17 cellular contexts compared by ENCODE assay signal in genomic region chr12:2372178-2372577, GRCh38.
"Had no signal": no experiment of that assay in that cellular context is flagged by ENCODE, and none has a peak within 500 bp of the region (broad histone marks: within the 10 kb centered on the region; RNA-seq: fewer than 3 reads in every experiment).

No MANE protein-coding gene starts in this region.

- ATAC-seq: activated naive CD8-positive, alpha-beta T cell treated with anti-CD3 and anti-CD28 coated beads, Interleukin-2, amount 50 U/mL, for 24 hours; activated T-helper 17 cell treated with anti-CD3 and anti-CD28 coated beads, Interleukin-2, amount 50 U/mL, for 72 hours; esophagus mucosa; gastroesophageal sphincter; natural killer cell; stimulated activated naive B cell treated with anti-CD40 and anti-IgM and Interleukin-4, amounts not matched to agents 10 μg/mL and 1 μg/mL and 100 μg/mL, for 72 hours had no signal

- DNase-seq: activated B cell treated with CpG ODN at 0.5 μM for 24 hours; activated CD4-positive, alpha-beta memory T cell treated with anti-CD3 and anti-CD28 coated beads for 36 hours; activated CD4-positive, alpha-beta T cell treated with anti-CD3 and anti-CD28 coated beads for 4 hours; activated naive CD4-positive, alpha-beta T cell treated with anti-CD3 and anti-CD28 coated beads for 36 hours; activated naive CD8-positive, alpha-beta T cell treated with anti-CD3 and anti-CD28 coated beads, Interleukin-2, amount 50 U/mL, for 24 hours; activated T-cell treated with anti-CD3 and anti-CD28 coated beads, Interleukin-2, amount 50 U/mL, for 1 hour; brain microvascular endothelial cell; cortex of kidney; effector CD4-positive, alpha-beta T cell; immature natural killer cell; kidney glomerular epithelial cell; mesenchymal stem cell; natural killer cell; stimulated activated naive B cell treated with anti-CD40 and anti-IgM and Interleukin-4, amounts not matched to agents 10 μg/mL and 1 μg/mL and 100 μg/mL, for 72 hours had no signal
